27 cellular contexts compared by ENCODE assay signal in the genomic region with DNA sequence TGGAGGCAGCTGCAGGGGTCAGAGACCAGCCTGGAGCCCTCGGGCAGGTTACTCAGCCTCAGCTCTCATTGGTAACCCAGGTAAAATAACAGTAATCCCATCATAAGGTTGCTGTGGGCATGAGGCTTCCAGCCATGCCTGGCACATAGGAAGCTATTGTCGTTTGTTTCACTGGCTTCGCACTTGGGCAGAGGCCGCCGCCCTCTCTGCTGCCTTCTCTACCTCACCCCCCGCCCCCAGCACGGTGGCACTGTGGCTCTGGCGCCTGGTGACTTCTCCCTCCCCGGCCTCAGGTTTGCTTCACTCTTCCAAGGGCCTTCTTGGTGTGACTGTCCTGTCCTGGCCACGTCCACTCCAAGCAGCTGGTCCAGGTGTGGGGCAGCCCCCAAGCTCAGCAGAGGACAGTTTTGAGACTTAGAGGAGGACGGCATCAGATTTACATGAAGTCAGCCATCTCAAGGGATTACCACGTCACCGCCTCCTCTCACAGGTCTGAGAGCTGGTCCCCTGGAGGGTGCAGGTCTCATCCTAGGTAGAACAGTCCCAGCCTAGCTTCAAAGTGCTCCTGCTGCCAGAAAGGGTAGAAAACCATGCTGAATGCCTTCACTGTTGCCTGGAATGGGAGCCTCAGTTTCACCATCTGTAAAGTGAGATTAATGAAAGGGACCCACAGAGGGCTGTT.
"Had no signal": no experiment of that assay in that cellular context is flagged by ENCODE, and none has a peak within 500 bp of the region (broad histone marks: within the 10 kb centered on the region; RNA-seq: fewer than 3 reads in every experiment).

No MANE protein-coding gene starts in this region.

- ATAC-seq: activated CD4-positive, alpha-beta T cell treated with anti-CD3 and anti-CD28 coated beads for 36 hours; activated naive CD4-positive, alpha-beta T cell treated with anti-CD3 and anti-CD28 coated beads, Interleukin-2, amount 50 U/mL, for 72 hours; activated T-helper 17 cell treated with anti-CD3 and anti-CD28 coated beads, Interleukin-2, amount 50 U/mL, for 72 hours; body of pancreas; esophagus mucosa; foreskin keratinocyte; heart right ventricle; sciatic nerve; stimulated activated naive CD8-positive, alpha-beta T cell treated with anti-CD3 and anti-CD28 coated beads, Interleukin-15, amount 100 ng/mL, for 72 hours had no signal

- DNase-seq: activated CD4-positive, alpha-beta T cell treated with anti-CD3 and anti-CD28 coated beads for 36 hours; activated CD4-positive, alpha-beta T cell treated with anti-CD3 and anti-CD28 coated beads, Interleukin-2, amount 50 U/mL, for 4 hours; activated CD4-positive, CD25-positive, alpha-beta regulatory T cell; activated CD8-positive, alpha-beta memory T cell treated with anti-CD3 and anti-CD28 coated beads, Interleukin-2, amount 50 U/mL, for 4 hours; activated gamma-delta T cell treated with Interleukin-2 at 50 U/mL for 16 hours; activated T-cell treated with anti-CD3 and anti-CD28 coated beads, Interleukin-2, amount 50 U/mL, for 1 hour; aorta; body of pancreas; cerebellar nuclear complex; foreskin keratinocyte; heart right ventricle; kidney glomerular epithelial cell; left ventricle myocardium inferior; retina; stimulated activated CD4-positive, alpha-beta T cell treated with anti-CD3 and anti-CD28 coated beads, Interleukin-12 subunit alpha, Interleukin-12 subunit beta, amount 100 ng/mL, for 4 hours; stimulated activated CD4-positive, alpha-beta T cell treated with anti-CD3 and anti-CD28 coated beads, Interleukin-4, amount 100 ng/mL, for 1 hour; stimulated activated naive CD8-positive, alpha-beta T cell treated with anti-CD3 and anti-CD28 coated beads, Interleukin-15, amount 100 ng/mL, for 72 hours had no signal

- H3K4me3 Mint-ChIP-seq: activated CD4-positive, alpha-beta T cell treated with anti-CD3 and anti-CD28 coated beads for 36 hours; activated T-helper 17 cell treated with anti-CD3 and anti-CD28 coated beads, Interleukin-2, amount 50 U/mL, for 72 hours; nephron; stimulated activated naive CD8-positive, alpha-beta T cell treated with anti-CD3 and anti-CD28 coated beads, Interleukin-15, amount 100 ng/mL, for 72 hours had no signal

- H3K36me3 Mint-ChIP-seq: activated naive CD4-positive, alpha-beta T cell treated with anti-CD3 and anti-CD28 coated beads, Interleukin-2, amount 50 U/mL, for 72 hours had no signal

- H3K9me3 Mint-ChIP-seq: activated naive CD4-positive, alpha-beta T cell treated with anti-CD3 and anti-CD28 coated beads, Interleukin-2, amount 50 U/mL, for 72 hours; activated T-helper 17 cell treated with anti-CD3 and anti-CD28 coated beads, Interleukin-2, amount 50 U/mL, for 72 hours; nephron; stimulated activated naive CD8-positive, alpha-beta T cell treated with anti-CD3 and anti-CD28 coated beads, Interleukin-15, amount 100 ng/mL, for 72 hours had no signal

- H3K4me1 Mint-ChIP-seq: activated CD4-positive, alpha-beta T cell treated with anti-CD3 and anti-CD28 coated beads for 36 hours; activated T-helper 17 cell treated with anti-CD3 and anti-CD28 coated beads, Interleukin-2, amount 50 U/mL, for 72 hours had no signal

- H3K27ac Mint-ChIP-seq: activated CD4-positive, alpha-beta T cell treated with anti-CD3 and anti-CD28 coated beads for 36 hours; activated T-helper 17 cell treated with anti-CD3 and anti-CD28 coated beads, Interleukin-2, amount 50 U/mL, for 72 hours; nephron had no signal

- H3K27me3 Mint-ChIP-seq: activated CD4-positive, alpha-beta T cell treated with anti-CD3 and anti-CD28 coated beads for 36 hours; activated T-helper 17 cell treated with anti-CD3 and anti-CD28 coated beads, Interleukin-2, amount 50 U/mL, for 72 hours; stimulated activated naive CD8-positive, alpha-beta T cell treated with anti-CD3 and anti-CD28 coated beads, Interleukin-15, amount 100 ng/mL, for 72 hours had no signal

- H3K27ac ChIP-seq: body of pancreas, cardiac muscle cell, coronary artery, foreskin keratinocyte, heart right ventricle, left ventricle myocardium inferior, neutrophil, prostate gland, suprapubic skin had no signal
